In genomic region chr2:203238329-203238710, GRCh38 we compare ENCODE assay signal across 8 cellular contexts. TPM values are rescaled to one million over a fixed set of nuclear protein-coding genes. Genes with fewer than 3 reads are reported as not detected.
A peak's percentile ranks its signal among the peaks of the same experiment; 100 is the strongest.
DNase-seq lines count a peak whose midpoint lies in the region; ATAC-seq and TF ChIP-seq lines count a peak whose summit lies in the region.

No MANE protein-coding gene starts in this region.

- WGBS in HUES64, result 26% methylated on average over 18 of the region's 19 CpGs

- no peaks in the 10 kb centered on the region for H3K9me3 Mint-ChIP-seq in naive B cell

- TF ChIP-seq CTCF in GM12865 (IDR thresholded peaks at IDR 0.05; ENCODE audit: insufficient read depth, low read depth, low read length, missing control alignments), result no peak
- no peak for TF ChIP-seq CTCF in choroid plexus epithelial cell (conservative IDR thresholded peaks at IDR 0.05; ENCODE audit: low read depth, low read length)

- H3K4me1 ChIP-seq in HUES64 (ENCODE audit: insufficient read depth, low read length), result no peaks in the 10 kb centered on the region

- peak overlapping the region; percentile 91 for H3K9ac ChIP-seq in HUES64 (ENCODE audit: low read depth, low read length)

- ATAC-seq in naive B cell (ENCODE audit: low read depth in 2 of 2), result no peak
- ATAC-seq in GM18858 (IDR thresholded peaks at IDR 0.05; ENCODE audit: unreplicated experiment), result no peak

- peaks cover 4 to 13% of the 10 kb centered on the region in 2 donors for H3K36me3 Mint-ChIP-seq in naive B cell

- H3K9me3 ChIP-seq in HUES64 (ENCODE audit: insufficient read depth, low read depth, low read length), result no peaks in the 10 kb centered on the region

- H3K27me3 ChIP-seq in HUES64 (ENCODE audit: insufficient read depth, low read length), result no peaks in the 10 kb centered on the region

- H3K27me3 Mint-ChIP-seq in naive B cell, result no peaks in the 10 kb centered on the region

- H3K4me1 Mint-ChIP-seq in naive B cell, result peaks cover 24 to 41% (median 30%) of the 10 kb centered on the region in 3 donors

- peak overlapping the region; percentile 77 for H3K4me3 ChIP-seq in GM12865 (ENCODE audit: low read depth, low read length)
- peak overlapping the region; percentile 81 for H3K4me3 ChIP-seq in HUES64 (ENCODE audit: low read length)
- H3K4me3 ChIP-seq in choroid plexus epithelial cell (ENCODE audit: low read depth, low read length), result peak overlapping the region; percentile 90

- peak overlapping the region; percentile 95 for H3K27ac ChIP-seq in HUES64 (ENCODE audit: low read depth, low read length)

- DNase-seq in GM12865 (ENCODE audit: low read depth) (no peak), choroid plexus epithelial cell (ENCODE audit: low read depth) (no peak), naive B cell (no peak), NCI-H2081 (lab: John Stamatoyannopoulos, UW) (no peak), NCI-H1048 (lab: John Stamatoyannopoulos, UW) (no peak), NCI-H510A treated with DMSO at 0.1 percent for 48 hours (lab: John Stamatoyannopoulos, UW) (no peak)

- H3K36me3 ChIP-seq in HUES64 (ENCODE audit: insufficient read depth, low read length), result peaks cover 6% of the 10 kb centered on the region; the same call in 1 of the 2 replicates

- peak overlapping the region; percentile 94 to 99 (median 96) for H3K27ac Mint-ChIP-seq in naive B cell

- peak overlapping the region; percentile 88 to 98 (median 92) for H3K4me3 Mint-ChIP-seq in naive B cell

RNA-seq across cellular contexts. Expression of gene CYP20A1, which starts 0.5 kb away (rescaled TPM):
- 10.4 TPM for polyA plus RNA-seq in HUES64 (2013, experiment 1 of 2)
- 12.9 TPM for polyA plus RNA-seq in HUES64 (2013, experiment 2 of 2)
- polyA plus RNA-seq in naive B cell (ENCODE audit: low read depth in 6 of 6), result 10 to 100 TPM; 15.3 to 34.1 (median 20.6) TPM
